ENCODE assay signal across 15 cellular contexts in genomic region chr2:159168707-159169106, GRCh38.
DNase-seq lines count a peak whose midpoint lies in the region; TF ChIP-seq lines count a peak whose summit lies in the region.
"Had no signal": no experiment of that assay in that cellular context is flagged by ENCODE, and none has a peak within 500 bp of the region (broad histone marks: within the 10 kb centered on the region; RNA-seq: fewer than 3 reads in every experiment).

No MANE protein-coding gene starts in this region.

- H3K9ac ChIP-seq in Loucy (ENCODE audit: low read depth, low read length, poor library complexity, severe bottlenecking) (no peak overlapping the region), mesendoderm (ENCODE audit: low read length) (no peak overlapping the region)

- no peaks in the 10 kb centered on the region for H3K9me2 ChIP-seq in Loucy (replicated peaks; ENCODE audit: low read depth, low read length)

- TF ChIP-seq CTCF in BJ (IDR thresholded peaks at IDR 0.05; ENCODE audit: insufficient read depth, low read depth, low read length) (peak; percentile 31; the same call in 1 of the 2 replicates), Loucy (conservative IDR thresholded peaks at IDR 0.05; ENCODE audit: low read length) (peak; percentile 42), GM13976 (IDR thresholded peaks at IDR 0.05; ENCODE audit: borderline replicate concordance, control extremely low read depth, extremely low read depth, insufficient read depth, missing control alignments) (no peak)

- no peak overlapping the region for H2BK5ac ChIP-seq in mesendoderm (ENCODE audit: low read length)

- H4K8ac ChIP-seq in mesendoderm (ENCODE audit: low read depth, low read length) = no peak overlapping the region

- no peaks in the 10 kb centered on the region for H3K79me1 ChIP-seq in mesendoderm (ENCODE audit: low read length)

- no peak overlapping the region for H3K4me3 ChIP-seq in BJ (ENCODE audit: low read depth, low read length)
- H3K4me3 ChIP-seq in Loucy (ENCODE audit: low read length, poor library complexity, severe bottlenecking) = no peak overlapping the region
- no peak overlapping the region for H3K4me3 ChIP-seq in mesendoderm (ENCODE audit: low read length)
- H3K4me3 ChIP-seq: coronary artery, MG63, uterus had no signal

- in situ Hi-C loops in GM13976 (cut with MboI; ENCODE audit: low sequenced_read_pairs, unreplicated experiment) = no loop called here

- H3K18ac ChIP-seq in mesendoderm (ENCODE audit: low read length) = no peak overlapping the region

- H4K20me1 ChIP-seq in Loucy (ENCODE audit: insufficient read depth, low read length, poor library complexity, severe bottlenecking) = no peaks in the 10 kb centered on the region

- no peaks in the 10 kb centered on the region for H3K27me3 ChIP-seq in BJ (ENCODE audit: control insufficient read depth, insufficient read depth, low read length)
- H3K27me3 ChIP-seq in Loucy (ENCODE audit: insufficient read depth, low read length, poor library complexity, severe bottlenecking) = no peaks in the 10 kb centered on the region
- no peaks in the 10 kb centered on the region for H3K27me3 ChIP-seq in mesendoderm (ENCODE audit: insufficient read depth, low read length, poor library complexity)
- H3K27me3 ChIP-seq: MG63, uterus had no signal

- H3K79me2 ChIP-seq in Loucy (ENCODE audit: insufficient read depth, low read length) = no peaks in the 10 kb centered on the region
- H3K79me2 ChIP-seq in mesendoderm (ENCODE audit: control insufficient read depth, insufficient read depth, low read length) = no peaks in the 10 kb centered on the region

- H4K5ac ChIP-seq in mesendoderm (ENCODE audit: low read length) = no peak overlapping the region

- no peak overlapping the region for H2AK5ac ChIP-seq in mesendoderm (ENCODE audit: low read length)

- POLR2A ChIA-PET in BJ (lab: Charles Lee) = no interaction called here

- H2BK120ac ChIP-seq in mesendoderm (ENCODE audit: low read depth, low read length) = no peak overlapping the region

- H3K27ac ChIP-seq in mesendoderm (ENCODE audit: low read depth, low read length) = no peak overlapping the region
- H3K27ac ChIP-seq: coronary artery, uterus had no signal

- H3K4ac ChIP-seq in mesendoderm (ENCODE audit: low read depth, low read length) = no peak overlapping the region

- H3F3A ChIP-seq in Loucy (ENCODE audit: low read depth) = no peaks in the 10 kb centered on the region

- H3K4me1 ChIP-seq in Loucy (ENCODE audit: insufficient read depth, low read length, poor library complexity, severe bottlenecking) (peaks cover 30% of the 10 kb centered on the region), mesendoderm (ENCODE audit: control insufficient read depth, low read depth, low read length) (no peaks in the 10 kb centered on the region)
- H3K4me1 ChIP-seq: uterus had no signal

- H2AFZ ChIP-seq in Loucy (ENCODE audit: low read length) = no peak overlapping the region

- H2BK15ac ChIP-seq in mesendoderm (replicated peaks; ENCODE audit: low read depth) = no peak overlapping the region

- WGBS in mesendoderm (ENCODE audit: extremely low coverage, insufficient coverage, low lambda C conversion rate) = no CpG with 5 or more reads among the region's 1 CpG

- no peaks in the 10 kb centered on the region for H3K9me3 ChIP-seq in Loucy (ENCODE audit: insufficient read depth, low read depth, low read length)
- H3K9me3 ChIP-seq: MG63, uterus had no signal

- CTCF ChIA-PET in BJ (lab: Yijun Ruan, JAX) = interaction anchor here (1.2 kb wide), 1 partner anchor 38 kb away, joined by 3 read pairs; no protein-coding TSS in a partner anchor

- no peak overlapping the region for H3K56ac ChIP-seq in mesendoderm (ENCODE audit: low read length)

- DNase-seq in BJ (ENCODE audit: low read depth) (no peak), dermis blood vessel endothelial cell (peak; percentile 75), mesendoderm (peak; percentile 30), HK-2 (ENCODE audit: unreplicated experiment) (no peak), GM13976 (ENCODE audit: low spot score) (no peak), NCI-H2029 treated with DMSO at 0.1 percent for 48 hours (lab: John Stamatoyannopoulos, UW) (no peak)
- no peak for DNase-seq in activated CD4-positive, alpha-beta T cell treated with anti-CD3 and anti-CD28 coated beads, Interleukin-2, amount 50 U/mL, for 4 hours
- DNase-seq: COR-L47, hypothalamus, MG63, NCI-H510A treated with DMSO at 0.1 percent for 48 hours, small intestine, uterus had no signal

- no peak overlapping the region for H3K23ac ChIP-seq in mesendoderm (ENCODE audit: low read length)

- peaks cover 6% of the 10 kb centered on the region; the same call in 1 of the 2 replicates for H3K36me3 ChIP-seq in BJ (ENCODE audit: control insufficient read depth, insufficient read depth, low read length)
- no peaks in the 10 kb centered on the region for H3K36me3 ChIP-seq in Loucy (ENCODE audit: insufficient read depth, low read length)
- H3K36me3 ChIP-seq in mesendoderm (ENCODE audit: control insufficient read depth, insufficient read depth, low read length) = no peaks in the 10 kb centered on the region
- H3K36me3 ChIP-seq: uterus had no signal

- H3K4me2 ChIP-seq in Loucy (ENCODE audit: low read depth, low read length, poor library complexity, severe bottlenecking) (no peak overlapping the region), mesendoderm (ENCODE audit: low read length) (no peak overlapping the region)

Comparison
In these comparisons a context has a peak if more than half of its experiments do, and no peak if none do; other contexts are left out.
1. DNase-seq: peak in dermis blood vessel endothelial cell (single experiment) and mesendoderm (single experiment); none in BJ (single experiment), HK-2 (single experiment), GM13976 (single experiment), activated CD4-positive, alpha-beta T cell treated with anti-CD3 and anti-CD28 coated beads, Interleukin-2, amount 50 U/mL, for 4 hours (0 of 2) and NCI-H2029 treated with DMSO at 0.1 percent for 48 hours (single experiment).